Comparison of ENCODE assay signal across 2 cellular contexts in genomic region chrX:154412468-154412867, GRCh38.
TF ChIP-seq lines count a peak whose summit lies in the region.

No MANE protein-coding gene starts in this region.

TF ChIP-seq in IMR-90, 13 proteins besides CTCF, POLR2A, EP300 and RAD21:
- TF ChIP-seq FOS (IDR thresholded peaks at IDR 0.05; ENCODE audit: low read depth, low read length) (no peak), CHD1 (IDR thresholded peaks at IDR 0.05; ENCODE audit: low read depth, low read length) (no peak), MAFK (IDR thresholded peaks at IDR 0.05; ENCODE audit: low read depth, low read length) (no peak), MXI1 (IDR thresholded peaks at IDR 0.05; ENCODE audit: borderline replicate concordance, low read depth, low read length) (no peak), CEBPB (IDR thresholded peaks at IDR 0.05; ENCODE audit: low read depth, low read length) (no peak)

TF ChIP-seq in liver, 16 proteins besides CTCF, POLR2A, EP300 and RAD21:
- TF ChIP-seq, protein P1, sequence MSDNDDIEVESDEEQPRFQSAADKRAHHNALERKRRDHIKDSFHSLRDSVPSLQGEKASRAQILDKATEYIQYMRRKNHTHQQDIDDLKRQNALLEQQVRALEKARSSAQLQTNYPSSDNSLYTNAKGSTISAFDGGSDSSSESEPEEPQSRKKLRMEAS (IDR thresholded peaks at IDR 0.05) = no peak
- TF ChIP-seq, protein P2, sequence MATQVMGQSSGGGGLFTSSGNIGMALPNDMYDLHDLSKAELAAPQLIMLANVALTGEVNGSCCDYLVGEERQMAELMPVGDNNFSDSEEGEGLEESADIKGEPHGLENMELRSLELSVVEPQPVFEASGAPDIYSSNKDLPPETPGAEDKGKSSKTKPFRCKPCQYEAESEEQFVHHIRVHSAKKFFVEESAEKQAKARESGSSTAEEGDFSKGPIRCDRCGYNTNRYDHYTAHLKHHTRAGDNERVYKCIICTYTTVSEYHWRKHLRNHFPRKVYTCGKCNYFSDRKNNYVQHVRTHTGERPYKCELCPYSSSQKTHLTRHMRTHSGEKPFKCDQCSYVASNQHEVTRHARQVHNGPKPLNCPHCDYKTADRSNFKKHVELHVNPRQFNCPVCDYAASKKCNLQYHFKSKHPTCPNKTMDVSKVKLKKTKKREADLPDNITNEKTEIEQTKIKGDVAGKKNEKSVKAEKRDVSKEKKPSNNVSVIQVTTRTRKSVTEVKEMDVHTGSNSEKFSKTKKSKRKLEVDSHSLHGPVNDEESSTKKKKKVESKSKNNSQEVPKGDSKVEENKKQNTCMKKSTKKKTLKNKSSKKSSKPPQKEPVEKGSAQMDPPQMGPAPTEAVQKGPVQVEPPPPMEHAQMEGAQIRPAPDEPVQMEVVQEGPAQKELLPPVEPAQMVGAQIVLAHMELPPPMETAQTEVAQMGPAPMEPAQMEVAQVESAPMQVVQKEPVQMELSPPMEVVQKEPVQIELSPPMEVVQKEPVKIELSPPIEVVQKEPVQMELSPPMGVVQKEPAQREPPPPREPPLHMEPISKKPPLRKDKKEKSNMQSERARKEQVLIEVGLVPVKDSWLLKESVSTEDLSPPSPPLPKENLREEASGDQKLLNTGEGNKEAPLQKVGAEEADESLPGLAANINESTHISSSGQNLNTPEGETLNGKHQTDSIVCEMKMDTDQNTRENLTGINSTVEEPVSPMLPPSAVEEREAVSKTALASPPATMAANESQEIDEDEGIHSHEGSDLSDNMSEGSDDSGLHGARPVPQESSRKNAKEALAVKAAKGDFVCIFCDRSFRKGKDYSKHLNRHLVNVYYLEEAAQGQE (IDR thresholded peaks at IDR 0.05) = no peak
